In genomic region chr11:65778901-65779668, GRCh38 we compare ENCODE assay signal across 2 cellular contexts.
TF ChIP-seq lines count a peak whose summit lies in the region.

No MANE protein-coding gene starts in this region.

TF ChIP-seq in H1, 55 proteins besides CTCF, POLR2A, EP300 and RAD21:
- TF ChIP-seq POLR2AphosphoS5 (IDR thresholded peaks at IDR 0.05; ENCODE audit: low read depth, low read length) (no peak), USF2 (IDR thresholded peaks at IDR 0.05; ENCODE audit: low read length) (no peak), MAX (IDR thresholded peaks at IDR 0.05) (no peak), SIRT6 (IDR thresholded peaks at IDR 0.05; ENCODE audit: low read length) (no peak), SAP30 (IDR thresholded peaks at IDR 0.05; ENCODE audit: insufficient read depth, insufficient replicate concordance, low read length) (no peak), RFX5 (IDR thresholded peaks at IDR 0.05; ENCODE audit: borderline replicate concordance, low read depth, low read length) (no peak), KDM1A (IDR thresholded peaks at IDR 0.05; ENCODE audit: borderline replicate concordance, low read length) (no peak), RXRA (IDR thresholded peaks at IDR 0.05; ENCODE audit: insufficient read depth, low read depth, low read length) (no peak), CHD1 (IDR thresholded peaks at IDR 0.05; ENCODE audit: low read depth, low read length) (no peak), NRF1 (IDR thresholded peaks at IDR 0.05; ENCODE audit: low read depth, low read length) (no peak)

TF ChIP-seq in GM12891, 5 proteins besides CTCF, POLR2A, EP300 and RAD21:
- TF ChIP-seq SPI1 (IDR thresholded peaks at IDR 0.05; ENCODE audit: low read depth, low read length) (no peak), PAX5 (IDR thresholded peaks at IDR 0.05; ENCODE audit: insufficient read depth, low read length, severe bottlenecking) (no peak), TAF1 (IDR thresholded peaks at IDR 0.05; ENCODE audit: low read depth, low read length) (no peak), POU2F2 (IDR thresholded peaks at IDR 0.05; ENCODE audit: low read depth, low read length) (no peak), POLR2AphosphoS5 (IDR thresholded peaks at IDR 0.05; ENCODE audit: low read depth, low read length) (no peak)
